ENCODE assay signal across 11 cellular contexts in the genomic region with DNA sequence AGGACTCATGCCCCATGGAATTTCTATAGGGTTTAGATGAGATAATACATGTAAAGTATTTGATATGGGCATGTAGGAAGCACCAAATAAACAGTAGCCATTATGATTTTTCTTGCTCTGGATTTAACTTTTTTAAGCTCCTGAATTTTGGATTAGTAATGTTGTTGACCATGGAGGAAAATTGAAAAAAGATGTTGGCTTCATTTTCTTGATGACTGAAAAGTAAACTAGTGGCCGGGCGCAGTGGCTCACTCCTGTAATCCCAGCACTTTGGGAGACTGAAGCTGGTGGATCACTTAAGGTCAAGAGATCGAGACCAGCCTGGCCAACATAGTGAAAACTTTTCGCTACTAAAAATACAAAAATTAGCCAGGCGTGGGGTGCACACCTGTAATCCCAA.
DNase-seq lines count a peak whose midpoint lies in the region; ATAC-seq and TF ChIP-seq lines count a peak whose summit lies in the region.
"Had no signal": no experiment of that assay in that cellular context is flagged by ENCODE, and none has a peak within 500 bp of the region (broad histone marks: within the 10 kb centered on the region; RNA-seq: fewer than 3 reads in every experiment).

No MANE protein-coding gene starts in this region.

- H3K4me1 Mint-ChIP-seq in GM23338, result peaks cover 86% of the 10 kb centered on the region
- H3K4me1 Mint-ChIP-seq: CD4-positive, CD25-positive, alpha-beta regulatory T cell had no signal

- 0 out of 2 replicates have a peak overlapping the region, but pooled peaks have one; percentile 33 for H3K27ac ChIP-seq in GM23338 (ENCODE audit: low read depth)
- peak overlapping the region; percentile 44 for H3K27ac ChIP-seq in HUES48 (ENCODE audit: low read depth, low read length)
- H3K27ac ChIP-seq in mesenchymal stem cell (ENCODE audit: low read length, poor library complexity, severe bottlenecking), result no peak overlapping the region
- H3K27ac ChIP-seq: BLaER1 treated with 17β-estradiol and CSF1 and Interleukin-3, amounts not matched to agents 10 nM and 100 nM had no signal

- H4K20me1 ChIP-seq in GM23338 (replicated peaks; ENCODE audit: insufficient read depth), result peaks cover 5% of the 10 kb centered on the region; the same call in 1 of the 2 replicates

- H2AFZ ChIP-seq in GM23338 (no peak overlapping the region), mesenchymal stem cell (ENCODE audit: low read depth, low read length) (no peak overlapping the region)

- no peak overlapping the region for H4K8ac ChIP-seq in mesenchymal stem cell (ENCODE audit: low read length)

- peaks cover 48% of the 10 kb centered on the region for H3K79me1 ChIP-seq in mesenchymal stem cell (replicated peaks; ENCODE audit: low read length, poor library complexity, severe bottlenecking)

- no peak overlapping the region for H3K23ac ChIP-seq in mesenchymal stem cell (ENCODE audit: low read length in 2 of 2)

- no peaks in the 10 kb centered on the region for H3K9me3 Mint-ChIP-seq in GM23338

- peaks cover 13% of the 10 kb centered on the region for H3K27me3 Mint-ChIP-seq in GM23338 (ENCODE audit: insufficient read depth, low read depth, poor library complexity)
- H3K27me3 Mint-ChIP-seq: CD4-positive, CD25-positive, alpha-beta regulatory T cell had no signal

- no peaks in the 10 kb centered on the region for H3K36me3 Mint-ChIP-seq in GM23338 (ENCODE audit: low read depth)
- H3K36me3 Mint-ChIP-seq: CD4-positive, CD25-positive, alpha-beta regulatory T cell had no signal

- no peak overlapping the region for H2BK5ac ChIP-seq in mesenchymal stem cell (ENCODE audit: low read depth, low read length, poor library complexity, severe bottlenecking)

- H3K36me3 ChIP-seq in GM23338 (ENCODE audit: insufficient read depth), result no peaks in the 10 kb centered on the region
- no peaks in the 10 kb centered on the region for H3K36me3 ChIP-seq in HUES48 (ENCODE audit: control insufficient read depth, insufficient read depth, low read length)
- H3K36me3 ChIP-seq in mesenchymal stem cell (ENCODE audit: control insufficient read depth in 1 of 2, insufficient read depth in 2 of 2, low read depth in 1 of 2, low read length in 2 of 2), result no peaks in the 10 kb centered on the region
- H3K36me3 ChIP-seq: BLaER1 treated with 17β-estradiol and CSF1 and Interleukin-3, amounts not matched to agents 10 nM and 100 nM had no signal

- no peak overlapping the region for H3K4me3 Mint-ChIP-seq in GM23338

- no peak overlapping the region for H2AK5ac ChIP-seq in mesenchymal stem cell (ENCODE audit: low read length, severe bottlenecking)

- no peak for TF ChIP-seq CTCF in GM23338 (conservative IDR thresholded peaks at IDR 0.05; ENCODE audit: low read depth in 2 of 2)

- no peak overlapping the region for H2BK15ac ChIP-seq in mesenchymal stem cell (ENCODE audit: low read depth, poor library complexity, severe bottlenecking)

- H3K9ac ChIP-seq in HUES48 (ENCODE audit: low read depth, low read length), result no peak overlapping the region
- peak overlapping the region; percentile 48 for H3K9ac ChIP-seq in mesenchymal stem cell (ENCODE audit: low read length)
- H3K9ac ChIP-seq: BLaER1 treated with 17β-estradiol and CSF1 and Interleukin-3, amounts not matched to agents 10 nM and 100 nM had no signal

- 0 out of 2 replicates have a peak overlapping the region, but pooled peaks have one; percentile 11 for H3K27ac Mint-ChIP-seq in GM23338
- H3K27ac Mint-ChIP-seq: CD4-positive, CD25-positive, alpha-beta regulatory T cell had no signal

- H3K4ac ChIP-seq in mesenchymal stem cell (ENCODE audit: low read depth in 1 of 2, low read length in 2 of 2), result no peak overlapping the region

- peaks cover 100% of the 10 kb centered on the region for H3K79me2 ChIP-seq in GM23338 (replicated peaks; ENCODE audit: insufficient read depth)

- no peak overlapping the region for H3K18ac ChIP-seq in mesenchymal stem cell (ENCODE audit: low read depth in 1 of 2, low read length in 2 of 2)

- no peak overlapping the region for H2BK120ac ChIP-seq in mesenchymal stem cell (ENCODE audit: low read depth, low read length)

- WGBS in mesenchymal stem cell, result 97% methylated on average over 5 of the region's 5 CpGs

- H3K9me2 ChIP-seq in GM23338 (ENCODE audit: insufficient read depth), result no peaks in the 10 kb centered on the region

- H3K4me2 ChIP-seq in GM23338, result no peak overlapping the region
- H3K4me2 ChIP-seq in mesenchymal stem cell (ENCODE audit: low read length, poor library complexity, severe bottlenecking), result no peak overlapping the region
- H3K4me2 ChIP-seq: BLaER1 treated with 17β-estradiol and CSF1 and Interleukin-3, amounts not matched to agents 10 nM and 100 nM had no signal

- H3K4me1 ChIP-seq in GM23338 (ENCODE audit: insufficient read depth) (peaks cover 91% of the 10 kb centered on the region), HUES48 (ENCODE audit: control insufficient read depth, insufficient read depth, low read length) (peaks cover 93% of the 10 kb centered on the region), mesenchymal stem cell (ENCODE audit: control insufficient read depth, insufficient read depth, low read depth, low read length) (peaks cover 8% of the 10 kb centered on the region)

- H3K4me3 ChIP-seq in GM23338 (no peak overlapping the region), HUES48 (ENCODE audit: low read depth, low read length) (no peak overlapping the region), mesenchymal stem cell (ENCODE audit: insufficient read depth in 1 of 2, low read depth in 1 of 2, low read length in 2 of 2) (no peak overlapping the region)
- H3K4me3 ChIP-seq: BLaER1 treated with 17β-estradiol and CSF1 and Interleukin-3, amounts not matched to agents 10 nM and 100 nM had no signal

- H3K9me3 ChIP-seq in HUES48 (ENCODE audit: control insufficient read depth, insufficient read depth, low read length) (no peaks in the 10 kb centered on the region), mesenchymal stem cell (ENCODE audit: control insufficient read depth, low read length) (no peaks in the 10 kb centered on the region)
- H3K9me3 ChIP-seq: BLaER1 treated with 17β-estradiol and CSF1 and Interleukin-3, amounts not matched to agents 10 nM and 100 nM had no signal

- no peak overlapping the region for H2BK12ac ChIP-seq in mesenchymal stem cell (ENCODE audit: low read length in 2 of 2)

- no peak overlapping the region for H3K14ac ChIP-seq in mesenchymal stem cell (ENCODE audit: low read length in 2 of 2)

- DNase-seq in GM23338 (ENCODE audit: low spot score) (no peak), fibroblast of gingiva (ENCODE audit: low read depth) (peak; percentile 21), mesenchymal stem cell (no peak), SW 1271 (lab: John Stamatoyannopoulos, UW) (no peak), DMS53 (lab: John Stamatoyannopoulos, UW) (no peak), globus pallidus (ENCODE audit: low spot score) (no peak)
- no peak for DNase-seq in stimulated activated CD4-positive, alpha-beta T cell treated with anti-CD3 and anti-CD28 coated beads, Interleukin-1b, Interleukin-23, amount 100 ng/mL, for 48 hours
- DNase-seq: 8988T; CD4-positive, CD25-positive, alpha-beta regulatory T cell had no signal

- H3K27me3 ChIP-seq in GM23338 (ENCODE audit: insufficient read depth) (no peaks in the 10 kb centered on the region), HUES48 (ENCODE audit: control insufficient read depth, insufficient read depth, low read length) (peaks cover 17% of the 10 kb centered on the region), mesenchymal stem cell (ENCODE audit: control insufficient read depth in 1 of 2, insufficient read depth in 1 of 2, low read length in 2 of 2) (no peaks in the 10 kb centered on the region)
- H3K27me3 ChIP-seq: BLaER1 treated with 17β-estradiol and CSF1 and Interleukin-3, amounts not matched to agents 10 nM and 100 nM had no signal

- H4K91ac ChIP-seq in mesenchymal stem cell (ENCODE audit: low read length), result no peak overlapping the region

- H3F3A ChIP-seq in GM23338 (replicated peaks; ENCODE audit: low read depth), result no peaks in the 10 kb centered on the region; the same call in 1 of the 2 replicates

- ATAC-seq in GM23338, result no peak

TF ChIP-seq in GM23338, 12 proteins besides CTCF, POLR2A, EP300 and RAD21:
- TF ChIP-seq ZNF114 (CRISPR knock-in tag; IDR thresholded peaks at IDR 0.05), result no peak
- TF ChIP-seq ZNF331 (CRISPR knock-in tag; IDR thresholded peaks at IDR 0.05; ENCODE audit: low read depth), result no peak
- TF ChIP-seq ETS1 (IDR thresholded peaks at IDR 0.05), result no peak
- TF ChIP-seq POLR2AphosphoS5 (IDR thresholded peaks at IDR 0.05; ENCODE audit: low read depth), result no peak
- no peak for TF ChIP-seq CREB1 (CRISPR knock-in tag; IDR thresholded peaks at IDR 0.05; ENCODE audit: low read depth)
